Comparison of ENCODE assay signal across 9 cellular contexts in genomic region chr1:53681647-53682368, GRCh38. TPM values are rescaled to one million over a fixed set of nuclear protein-coding genes. Genes with fewer than 3 reads are reported as not detected.
DNase-seq lines count a peak whose midpoint lies in the region; ATAC-seq, FAIRE-seq and TF ChIP-seq lines count a peak whose summit lies in the region.
"Had no signal": no experiment of that assay in that cellular context is flagged by ENCODE, and none has a peak within 500 bp of the region (broad histone marks: within the 10 kb centered on the region; RNA-seq: fewer than 3 reads in every experiment).

No MANE protein-coding gene starts in this region.

- H3K36me3 Mint-ChIP-seq in CD4-positive, alpha-beta memory T cell = no peaks in the 10 kb centered on the region
- H3K36me3 Mint-ChIP-seq in astrocyte (ENCODE audit: low read depth, unreplicated experiment) = no peaks in the 10 kb centered on the region

- peaks cover 5% of the 10 kb centered on the region for H3K4me1 ChIP-seq in CD4-positive, alpha-beta memory T cell (ENCODE audit: insufficient read depth, low read length)
- H3K4me1 ChIP-seq in astrocyte (ENCODE audit: insufficient read depth, low read length) = peaks cover 33% of the 10 kb centered on the region

- ATAC-seq in HG03520 (IDR thresholded peaks at IDR 0.05; ENCODE audit: unreplicated experiment) = no peak

- H3K4me2 ChIP-seq in astrocyte (ENCODE audit: low read length) = no peak overlapping the region

- TF ChIP-seq CTCF in HL-60 (IDR thresholded peaks at IDR 0.05; ENCODE audit: insufficient read depth, low read length) (peak; percentile 15), astrocyte (IDR thresholded peaks at IDR 0.05; ENCODE audit: insufficient read depth, low read depth, low read length) (peak; percentile 27)

- FAIRE-seq in astrocyte (lab: Jason Lieb, UNC) = no peak
- FAIRE-seq: islet of Langerhans had no signal

- H3K4me1 Mint-ChIP-seq in CD4-positive, alpha-beta memory T cell = peaks cover 5 to 7% (median 6%) of the 10 kb centered on the region in 4 donors
- peaks cover 15% of the 10 kb centered on the region for H3K4me1 Mint-ChIP-seq in astrocyte (ENCODE audit: low read depth, unreplicated experiment)

- no peak overlapping the region for H2AFZ ChIP-seq in astrocyte (ENCODE audit: low read depth, low read length)

- peaks cover 0 to 2% (median 0%) of the 10 kb centered on the region in 8 donors for H3K9me3 Mint-ChIP-seq in CD4-positive, alpha-beta memory T cell
- peaks cover 3% of the 10 kb centered on the region for H3K9me3 Mint-ChIP-seq in astrocyte (ENCODE audit: unreplicated experiment)

- intact Hi-C loops in CD4-positive, alpha-beta memory T cell (cut with micrococcal nuclease) = loop anchor here (1.0 to 5.0 kb wide), 3 partner anchors 197 to 403 kb away; no protein-coding TSS in a partner anchor

- H3K27me3 Mint-ChIP-seq in CD4-positive, alpha-beta memory T cell = peaks cover 16 to 18% of the 10 kb centered on the region in 2 donors
- peaks cover 86% of the 10 kb centered on the region for H3K27me3 Mint-ChIP-seq in astrocyte (ENCODE audit: low read depth, unreplicated experiment)

- H3K27ac Mint-ChIP-seq in CD4-positive, alpha-beta memory T cell = peak overlapping the region in 1 of 7 donors; percentile 66
- H3K27ac Mint-ChIP-seq in astrocyte (ENCODE audit: unreplicated experiment) = no peak overlapping the region

- H3K27ac ChIP-seq in CD4-positive, alpha-beta memory T cell (ENCODE audit: low read depth, low read length) = no peak overlapping the region
- H3K27ac ChIP-seq in HL-60 (replicated peaks) (no peak overlapping the region), astrocyte (ENCODE audit: low read depth, low read length) (no peak overlapping the region)

- no peak overlapping the region for H3K9ac ChIP-seq in astrocyte (ENCODE audit: low read length)

- H3K4me3 Mint-ChIP-seq in CD4-positive, alpha-beta memory T cell = peak overlapping the region in 7 of 8 donors; percentile 27 to 72 (median 45)
- H3K4me3 Mint-ChIP-seq in astrocyte (ENCODE audit: unreplicated experiment) = no peak overlapping the region

- no peaks in the 10 kb centered on the region for H3K9me3 ChIP-seq in CD4-positive, alpha-beta memory T cell (ENCODE audit: control insufficient read depth in 1 of 2, low read length in 2 of 2)
- H3K9me3 ChIP-seq in astrocyte (ENCODE audit: insufficient read depth, low read depth, low read length) = no peaks in the 10 kb centered on the region

- CTCF ChIA-PET in CD4-positive, alpha-beta memory T cell (lab: Charles Lee; ENCODE audit: partially characterized antibody) = interaction anchor here (1.2 to 1.8 kb wide), 4 partner anchors 24 to 406 kb away, joined by 3 to 4 read pairs (median 3); no protein-coding TSS in a partner anchor

- DNase-seq in CD4-positive, alpha-beta memory T cell = peak in 4 of 5 donors; percentile 19 to 22 (median 20)
- DNase-seq in HL-60 (ENCODE audit: low read depth in 1 of 2, low spot score in 1 of 2) = peak; percentile 22 to 64
- DNase-seq in RPMI8226 = peak; percentile 91
- no peak for DNase-seq in astrocyte (ENCODE audit: low read depth)
- peak; percentile 91 for DNase-seq in islet precursor cell
- DNase-seq in stimulated activated CD8-positive, alpha-beta memory T cell treated with anti-CD3 and anti-CD28 coated beads, Interleukin-15, amount 100 ng/mL, for 1 hour (ENCODE audit: low read depth) = peak; percentile 4
- no peak for DNase-seq in amniotic stem cell (lab: John Stamatoyannopoulos, UW)

- H3K27me3 ChIP-seq in CD4-positive, alpha-beta memory T cell (ENCODE audit: insufficient read depth, low read length) = no peaks in the 10 kb centered on the region
- H3K27me3 ChIP-seq in HL-60 (ENCODE audit: insufficient read depth, poor library complexity, severe bottlenecking) (peaks cover 3% of the 10 kb centered on the region), astrocyte (ENCODE audit: insufficient read depth, low read length) (no peaks in the 10 kb centered on the region)

- no peak overlapping the region for H3K4me3 ChIP-seq in CD4-positive, alpha-beta memory T cell (ENCODE audit: low read length in 2 of 2)
- H3K4me3 ChIP-seq in HL-60 (replicated peaks; ENCODE audit: insufficient read depth, low read length) (no peak overlapping the region), astrocyte (ENCODE audit: insufficient read depth, low read depth, low read length) (no peak overlapping the region)

- H4K20me1 ChIP-seq in astrocyte (ENCODE audit: insufficient read depth, low read length) = peaks cover 98% of the 10 kb centered on the region

- POLR2A ChIA-PET in CD4-positive, alpha-beta memory T cell (lab: Charles Lee; ENCODE audit: partially characterized antibody) = no interaction called here

- no peaks in the 10 kb centered on the region for H3K36me3 ChIP-seq in CD4-positive, alpha-beta memory T cell (ENCODE audit: insufficient read depth, low read length)
- H3K36me3 ChIP-seq in astrocyte (ENCODE audit: insufficient read depth, low read length) = no peaks in the 10 kb centered on the region

- H3K79me2 ChIP-seq in astrocyte (ENCODE audit: insufficient read depth, low read length) = peaks cover 77% of the 10 kb centered on the region

RNA-seq across cellular contexts. Expression of gene GLIS1, which starts 57.2 kb away (rescaled TPM):
- total RNA-seq in CD4-positive, alpha-beta memory T cell = not detected
- polyA plus RNA-seq in CD4-positive, alpha-beta memory T cell = not detected
- total RNA-seq in astrocyte = 0.07 TPM in 1 of 2 replicates, not detected in the other

Comparison
In these comparisons a context has a peak if more than half of its experiments do, and no peak if none do; other contexts are left out.
1. DNase-seq: peak in CD4-positive, alpha-beta memory T cell (4 of 5), HL-60 (2 of 2), RPMI8226 (single experiment), islet precursor cell (single experiment) and stimulated activated CD8-positive, alpha-beta memory T cell treated with anti-CD3 and anti-CD28 coated beads, Interleukin-15, amount 100 ng/mL, for 1 hour (single experiment); none in astrocyte (single experiment) and amniotic stem cell (single experiment).